Comparison of ENCODE assay signal across 22 cellular contexts in the genomic region with DNA sequence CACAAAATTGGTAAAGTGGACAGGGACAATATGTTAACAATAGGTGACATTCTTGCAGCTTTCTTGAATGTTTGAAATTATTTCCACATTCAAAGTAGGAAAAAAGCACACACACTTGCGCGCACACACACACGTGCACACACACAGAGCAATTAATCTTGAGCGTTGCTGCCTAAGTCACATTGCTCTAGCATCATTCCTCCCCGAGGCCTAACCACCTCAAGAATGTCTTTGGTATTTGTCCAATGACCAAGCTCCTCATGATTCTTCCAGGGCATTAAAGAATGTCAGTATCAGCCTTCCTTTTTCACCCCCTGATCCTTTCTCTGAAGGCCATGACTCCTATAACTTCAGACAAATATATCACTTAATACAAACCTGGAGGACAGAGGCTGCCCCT.
DNase-seq lines count a peak whose midpoint lies in the region; TF ChIP-seq lines count a peak whose summit lies in the region.
"Had no signal": no experiment of that assay in that cellular context is flagged by ENCODE, and none has a peak within 500 bp of the region (broad histone marks: within the 10 kb centered on the region; RNA-seq: fewer than 3 reads in every experiment).

No MANE protein-coding gene starts in this region.

- DNase-seq in AG10803 (ENCODE audit: low read depth): peak; percentile 97
- peak; percentile 5 for DNase-seq in LHCN-M2 (ENCODE audit: low read depth)
- DNase-seq in choroid plexus epithelial cell (ENCODE audit: low read depth): peak; percentile 63
- peak; percentile 25 for DNase-seq in left kidney (ENCODE audit: low read depth, low spot score)
- DNase-seq in GM20000 (ENCODE audit: low spot score): no peak
- DNase-seq in NCI-H187 (lab: John Stamatoyannopoulos, UW): no peak
- no peak for DNase-seq in erythroblast (lab: John Stamatoyannopoulos, UW)
- no peak for DNase-seq in activated CD4-positive, CD25-positive, alpha-beta regulatory T cell treated with anti-CD3 and anti-CD28 coated beads, Interleukin-2, amount 50 U/mL, for 72 hours
- DNase-seq: activated CD4-positive, CD25-positive, alpha-beta regulatory T cell; activated naive CD8-positive, alpha-beta T cell treated with anti-CD3 and anti-CD28 coated beads for 36 hours; COR-L47; naive B cell; NCI-H1417; NCI-H2171; NCI-H774; sigmoid colon; stimulated activated naive CD4-positive, alpha-beta T cell; tibial artery had no signal

- H3K4me3 ChIP-seq in AG10803 (ENCODE audit: low read length): no peak overlapping the region
- H3K4me3 ChIP-seq in choroid plexus epithelial cell (ENCODE audit: low read depth, low read length): no peak overlapping the region
- H3K4me3 ChIP-seq: cardiac muscle cell, GM23338, hepatocyte, sigmoid colon, SJSA1, tibial artery had no signal

- TF ChIP-seq CTCF in AG10803 (conservative IDR thresholded peaks at IDR 0.05; ENCODE audit: low read length) (no peak), choroid plexus epithelial cell (conservative IDR thresholded peaks at IDR 0.05; ENCODE audit: low read depth, low read length) (no peak), GM20000 (IDR thresholded peaks at IDR 0.05; ENCODE audit: extremely low read depth, missing control alignments) (no peak)

- TF ChIP-seq POLR2A in erythroblast (IDR thresholded peaks at IDR 0.05; ENCODE audit: low read length): no peak

Comparison
In these comparisons a context has a peak if more than half of its experiments do, and no peak if none do; other contexts are left out.
1. DNase-seq: peak in AG10803 (single experiment), LHCN-M2 (single experiment), choroid plexus epithelial cell (single experiment) and left kidney (single experiment); none in GM20000 (single experiment), NCI-H187 (0 of 2), erythroblast (0 of 2) and activated CD4-positive, CD25-positive, alpha-beta regulatory T cell treated with anti-CD3 and anti-CD28 coated beads, Interleukin-2, amount 50 U/mL, for 72 hours (single experiment).